In the genomic region with DNA sequence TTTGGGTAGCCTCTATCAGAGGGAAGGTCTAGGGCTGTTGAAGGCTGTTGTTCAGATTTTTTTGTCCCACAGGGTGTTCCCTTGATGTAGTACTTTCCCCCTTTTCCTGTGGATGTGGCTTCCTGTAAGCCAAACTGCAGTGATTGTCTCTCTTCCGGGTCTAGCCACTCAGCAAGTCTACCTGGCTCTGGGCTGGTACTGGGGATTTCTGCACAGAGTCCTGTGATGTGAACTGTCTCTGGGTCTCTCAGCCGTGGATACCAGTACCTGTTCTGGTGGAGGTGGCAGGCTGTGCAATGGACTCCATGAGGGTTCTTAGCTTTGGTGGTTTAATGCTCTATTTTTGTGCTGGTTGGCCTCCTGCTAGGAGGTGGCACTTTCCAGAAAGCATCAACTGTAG, we compare ENCODE assay signal across 30 cellular contexts. TPM values are rescaled to one million over a fixed set of nuclear protein-coding genes. Genes with fewer than 3 reads are reported as not detected.
DNase-seq lines count a peak whose midpoint lies in the region; ATAC-seq, FAIRE-seq and TF ChIP-seq lines count a peak whose summit lies in the region.
"Had no signal": no experiment of that assay in that cellular context is flagged by ENCODE, and none has a peak within 500 bp of the region (broad histone marks: within the 10 kb centered on the region; RNA-seq: fewer than 3 reads in every experiment).

No MANE protein-coding gene starts in this region.

- TF ChIP-seq POLR2A in H1 (IDR thresholded peaks at IDR 0.05; ENCODE audit: control extremely low read depth in 1 of 2, low read depth in 2 of 2, low read length in 2 of 2) = no peak

- H3K27ac Mint-ChIP-seq in activated naive CD4-positive, alpha-beta T cell treated with anti-CD3 and anti-CD28 coated beads, Interleukin-2, amount 10 ng/mL, durations not matched to agents 7 days and 5 days = peak overlapping the region; percentile 68
- peak overlapping the region; percentile 51 for H3K27ac Mint-ChIP-seq in activated CD8-positive, alpha-beta T cell treated with anti-CD3 and anti-CD28 coated beads, Interleukin-2, amount 10 ng/mL, durations not matched to agents 7 days and 5 days
- no peak overlapping the region for H3K27ac Mint-ChIP-seq in natural killer cell
- H3K27ac Mint-ChIP-seq: activated CD8-positive, alpha-beta memory T cell treated with anti-CD3 and anti-CD28 coated beads, Interleukin-2, amount 10 ng/mL, durations not matched to agents 7 days and 5 days; effector memory CD8-positive, alpha-beta T cell had no signal

- H3K14ac ChIP-seq in H1 (ENCODE audit: insufficient read length) = no peak overlapping the region

- H3K23me2 ChIP-seq in H1 (ENCODE audit: low read depth, low read length) = no peaks in the 10 kb centered on the region

- H3K4me3 Mint-ChIP-seq in activated naive CD4-positive, alpha-beta T cell treated with anti-CD3 and anti-CD28 coated beads, Interleukin-2, amount 10 ng/mL, durations not matched to agents 7 days and 5 days = no peak overlapping the region
- peak overlapping the region; percentile 26 for H3K4me3 Mint-ChIP-seq in activated CD8-positive, alpha-beta T cell treated with anti-CD3 and anti-CD28 coated beads, Interleukin-2, amount 10 ng/mL, durations not matched to agents 7 days and 5 days
- no peak overlapping the region for H3K4me3 Mint-ChIP-seq in natural killer cell
- H3K4me3 Mint-ChIP-seq: activated CD8-positive, alpha-beta memory T cell treated with anti-CD3 and anti-CD28 coated beads, Interleukin-2, amount 10 ng/mL, durations not matched to agents 7 days and 5 days; effector memory CD8-positive, alpha-beta T cell had no signal

- no peak overlapping the region for H3K23ac ChIP-seq in H1 (ENCODE audit: insufficient read length)

- no peak overlapping the region for H2AK5ac ChIP-seq in H1 (ENCODE audit: low read depth, low read length)

- no peak overlapping the region for H4K5ac ChIP-seq in H1 (ENCODE audit: insufficient read length, low read depth, low read length)

- 97% methylated on average over 2 of the region's 2 CpGs; no CpG with 5 or more reads in 1 of the 2 experiments for WGBS in H1 (ENCODE audit: extremely low coverage in 1 of 2, insufficient coverage in 1 of 2, insufficient read length in 1 of 2, insufficient replicate concordance in 2 of 2, low coverage in 1 of 2, low lambda C conversion rate in 2 of 2, missing lambda C conversion rate in 1 of 2), 2 experiments

- no peaks in the 10 kb centered on the region for H4K20me1 ChIP-seq in H1 (replicated peaks in 1 of 2; ENCODE audit: control insufficient read depth in 1 of 2, insufficient read depth in 2 of 2, low read length in 2 of 2)

- H4K91ac ChIP-seq in H1 (replicated peaks; ENCODE audit: insufficient read length, low read length) = no peak overlapping the region

- H2BK5ac ChIP-seq in H1 (ENCODE audit: low read depth, low read length) = no peak overlapping the region

- peak overlapping the region; percentile 9; the same call in 1 of the 2 replicates for H2AFZ ChIP-seq in H1 (ENCODE audit: low read length)

- no peaks in the 10 kb centered on the region for H3K4me1 ChIP-seq in H1 (replicated peaks in 1 of 4; ENCODE audit: control insufficient read depth in 3 of 4, insufficient read depth in 4 of 4, low read length in 3 of 4)
- H3K4me1 ChIP-seq: colonic mucosa, pancreas had no signal

- H3K79me2 ChIP-seq in H1 (ENCODE audit: control insufficient read depth in 1 of 2, insufficient read depth in 2 of 2, low read length in 2 of 2) = no peaks in the 10 kb centered on the region

- CTCF ChIA-PET in activated naive CD4-positive, alpha-beta T cell treated with anti-CD3 and anti-CD28 coated beads, Interleukin-2, amount 10 ng/mL, durations not matched to agents 7 days and 5 days (lab: Charles Lee) = interaction anchor here (2.2 kb wide), 1 partner anchor 26 kb away, joined by 6 read pairs; no protein-coding TSS in a partner anchor
- CTCF ChIA-PET in activated CD8-positive, alpha-beta T cell treated with anti-CD3 and anti-CD28 coated beads, Interleukin-2, amount 10 ng/mL, durations not matched to agents 7 days and 5 days (lab: Charles Lee) = interaction anchor here (1.1 to 2.5 kb wide), 4 partner anchors 9 to 27 kb away, joined by 3 to 16 read pairs (median 6); no protein-coding TSS in a partner anchor
- CTCF ChIA-PET in H1 (lab: Charles Lee; ENCODE audit: partially characterized antibody) = interaction anchor here (2.4 kb wide), 1 partner anchor 112 kb away, joined by 7 read pairs; no protein-coding TSS in a partner anchor

- H3K36me3 Mint-ChIP-seq in activated naive CD4-positive, alpha-beta T cell treated with anti-CD3 and anti-CD28 coated beads, Interleukin-2, amount 10 ng/mL, durations not matched to agents 7 days and 5 days = peaks cover 43% of the 10 kb centered on the region
- H3K36me3 Mint-ChIP-seq in activated CD8-positive, alpha-beta T cell treated with anti-CD3 and anti-CD28 coated beads, Interleukin-2, amount 10 ng/mL, durations not matched to agents 7 days and 5 days (ENCODE audit: low read depth) = peaks cover 49% of the 10 kb centered on the region
- H3K36me3 Mint-ChIP-seq in natural killer cell = peaks cover 7% of the 10 kb centered on the region

- no peak overlapping the region for H3K4ac ChIP-seq in H1 (replicated peaks; ENCODE audit: insufficient read length, low read depth, low read length)

- TF ChIP-seq CTCF in H1 (IDR thresholded peaks at IDR 0.05; ENCODE audit: control extremely low read depth in 1 of 3, insufficient read depth in 1 of 3, low read depth in 1 of 3, low read length in 3 of 3) (no peak), natural killer cell (IDR thresholded peaks at IDR 0.05) (no peak)

- TF ChIP-seq RAD21 in H1 (IDR thresholded peaks at IDR 0.05 in 1 of 2, conservative IDR thresholded peaks at IDR 0.05 in 1 of 2; ENCODE audit: low read depth in 2 of 2, low read length in 2 of 2) = no peak

- no peak for TF ChIP-seq EP300 in H1 (IDR thresholded peaks at IDR 0.05; ENCODE audit: borderline replicate concordance in 1 of 2, low read depth in 2 of 2, low read length in 2 of 2)

- peak; percentile 41 for DNase-seq in activated naive CD4-positive, alpha-beta T cell treated with anti-CD3 and anti-CD28 coated beads, Interleukin-2, amount 10 ng/mL, durations not matched to agents 7 days and 5 days
- DNase-seq in activated naive CD4-positive, alpha-beta T cell treated with anti-CD3 and anti-CD28 coated beads, Interleukin-2, amount 50 U/mL, for 16 hours = no peak
- no peak for DNase-seq in activated CD8-positive, alpha-beta T cell treated with anti-CD3 and anti-CD28 coated beads, Interleukin-2, amount 10 ng/mL, durations not matched to agents 7 days and 5 days
- DNase-seq in H1 (ENCODE audit: low read depth in 1 of 2, low spot score in 2 of 2) = no peak
- no peak for DNase-seq in ecto neural progenitor cell (ENCODE audit: low spot score)
- DNase-seq in natural killer cell = no peak
- DNase-seq: activated CD8-positive, alpha-beta memory T cell treated with anti-CD3 and anti-CD28 coated beads, Interleukin-2, amount 10 ng/mL, durations not matched to agents 7 days and 5 days; activated effector memory CD4-positive, alpha-beta T cell treated with Interleukin-2 at 50 U/mL for 16 hours; C1 segment of cervical spinal cord; colonic mucosa; effector memory CD8-positive, alpha-beta T cell; EL; foreskin melanocyte; heart right ventricle; KBM-7; MG63; NCI-H1105 treated with DMSO at 0.1 percent for 48 hours; NCI-H2029 treated with DMSO at 0.1 percent for 48 hours; NCI-H226; pancreas; retina; trophoblast cell had no signal

- no peaks in the 10 kb centered on the region for H3K79me1 ChIP-seq in H1 (ENCODE audit: low read depth, low read length)

- no peak overlapping the region for H3K4me2 ChIP-seq in H1 (ENCODE audit: insufficient read depth in 1 of 2, low read depth in 2 of 2, low read length in 2 of 2)

- H2BK12ac ChIP-seq in H1 (ENCODE audit: low read depth, low read length) = no peak overlapping the region

- no peaks in the 10 kb centered on the region for H3K27me3 Mint-ChIP-seq in activated naive CD4-positive, alpha-beta T cell treated with anti-CD3 and anti-CD28 coated beads, Interleukin-2, amount 10 ng/mL, durations not matched to agents 7 days and 5 days
- no peaks in the 10 kb centered on the region for H3K27me3 Mint-ChIP-seq in activated CD8-positive, alpha-beta T cell treated with anti-CD3 and anti-CD28 coated beads, Interleukin-2, amount 10 ng/mL, durations not matched to agents 7 days and 5 days (ENCODE audit: low read depth)
- H3K27me3 Mint-ChIP-seq in natural killer cell (ENCODE audit: low read depth in 2 of 2) = peaks cover 15 to 17% of the 10 kb centered on the region in 2 donors
- H3K27me3 Mint-ChIP-seq: effector memory CD8-positive, alpha-beta T cell had no signal

- no peak overlapping the region for H3K27ac ChIP-seq in H1 (ENCODE audit: low read depth, low read length)
- H3K27ac ChIP-seq: colonic mucosa, pancreas, skin epidermis had no signal

- intact Hi-C loops in natural killer cell (cut with micrococcal nuclease) = no loop called here

- H3K9ac ChIP-seq in H1 (replicated peaks in 1 of 4; ENCODE audit: extremely low read depth in 1 of 4, low read depth in 3 of 4, low read length in 3 of 4) = no peak overlapping the region

- no peaks in the 10 kb centered on the region for H3K9me3 ChIP-seq in H1 (ENCODE audit: insufficient read depth in 2 of 2, low read depth in 1 of 2, low read length in 1 of 2)
- H3K9me3 ChIP-seq: colonic mucosa, pancreas had no signal

- no peaks in the 10 kb centered on the region for H3K36me3 ChIP-seq in H1 (ENCODE audit: control insufficient read depth in 2 of 4, insufficient read depth in 4 of 4, low read length in 3 of 4)
- H3K36me3 ChIP-seq: colonic mucosa, heart right ventricle, MG63, pancreas had no signal

- H4K8ac ChIP-seq in H1 (ENCODE audit: extremely low read depth, insufficient read depth, low read length) = no peak overlapping the region

- H2BK120ac ChIP-seq in H1 (replicated peaks; ENCODE audit: low read depth, low read length) = no peak overlapping the region

- H3K9me3 Mint-ChIP-seq in activated naive CD4-positive, alpha-beta T cell treated with anti-CD3 and anti-CD28 coated beads, Interleukin-2, amount 10 ng/mL, durations not matched to agents 7 days and 5 days = peaks cover 34% of the 10 kb centered on the region
- peaks cover 20% of the 10 kb centered on the region for H3K9me3 Mint-ChIP-seq in activated CD8-positive, alpha-beta T cell treated with anti-CD3 and anti-CD28 coated beads, Interleukin-2, amount 10 ng/mL, durations not matched to agents 7 days and 5 days (ENCODE audit: insufficient read depth)
- peaks cover 0 to 6% of the 10 kb centered on the region in 2 donors for H3K9me3 Mint-ChIP-seq in natural killer cell

- H3K56ac ChIP-seq in H1 (replicated peaks; ENCODE audit: insufficient read length, low read depth, low read length) = no peak overlapping the region

- H3K27me3 ChIP-seq in H1 (replicated peaks in 1 of 4; ENCODE audit: control insufficient read depth in 3 of 4, extremely low read depth in 1 of 4, insufficient read depth in 3 of 4, low read length in 3 of 4) = no peaks in the 10 kb centered on the region; a peak in 1 of 7 replicates
- H3K27me3 ChIP-seq: colonic mucosa, pancreas had no signal

- peaks cover 73% of the 10 kb centered on the region for H3K4me1 Mint-ChIP-seq in activated naive CD4-positive, alpha-beta T cell treated with anti-CD3 and anti-CD28 coated beads, Interleukin-2, amount 10 ng/mL, durations not matched to agents 7 days and 5 days
- H3K4me1 Mint-ChIP-seq in activated CD8-positive, alpha-beta T cell treated with anti-CD3 and anti-CD28 coated beads, Interleukin-2, amount 10 ng/mL, durations not matched to agents 7 days and 5 days (ENCODE audit: low read depth) = peaks cover 71% of the 10 kb centered on the region
- H3K4me1 Mint-ChIP-seq in natural killer cell = no peaks in the 10 kb centered on the region

- H3K4me3 ChIP-seq in H1 (ENCODE audit: extremely low read depth in 1 of 4, insufficient read depth in 2 of 4, low read depth in 3 of 4, low read length in 4 of 4) = no peak overlapping the region
- H3K4me3 ChIP-seq: colonic mucosa, GM12878, heart right ventricle, lung, MG63, pancreas, skin epidermis had no signal

- no peak overlapping the region for H3K18ac ChIP-seq in H1 (ENCODE audit: extremely low read depth, low read length)

- FAIRE-seq in H1 (lab: Jason Lieb, UNC) = no peak
- FAIRE-seq: GM12878, pancreas, RCC 7860 had no signal

- peak; percentile 19 for ATAC-seq in activated CD8-positive, alpha-beta T cell treated with anti-CD3 and anti-CD28 coated beads, Interleukin-2, amount 10 ng/mL, durations not matched to agents 7 days and 5 days
- ATAC-seq in GM21619 (IDR thresholded peaks at IDR 0.05; ENCODE audit: unreplicated experiment) (no peak), natural killer cell (no peak)
- ATAC-seq: activated CD4-positive, CD25-positive, alpha-beta regulatory T cell treated with anti-CD3 and anti-CD28 coated beads, Interleukin-2, amount 50 U/mL, for 24 hours; activated CD8-positive, alpha-beta memory T cell treated with anti-CD3 and anti-CD28 coated beads, Interleukin-2, amount 10 ng/mL, durations not matched to agents 7 days and 5 days; effector memory CD8-positive, alpha-beta T cell; esophagus mucosa; GM12878; heart right ventricle; pancreas had no signal

- H2BK15ac ChIP-seq in H1 (ENCODE audit: low read length) = no peak overlapping the region

- POLR2A ChIA-PET in activated CD8-positive, alpha-beta T cell treated with anti-CD3 and anti-CD28 coated beads, Interleukin-2, amount 10 ng/mL, durations not matched to agents 7 days and 5 days (lab: Charles Lee) = interaction anchor here (1.2 to 1.5 kb wide), 2 partner anchors 9 to 24 kb away, joined by 3 read pairs; no protein-coding TSS in a partner anchor
- POLR2A ChIA-PET in H1 (lab: Charles Lee; ENCODE audit: partially characterized antibody) = no interaction called here

- H2BK20ac ChIP-seq in H1 (ENCODE audit: low read length) = no peak overlapping the region

RNA-seq across cellular contexts. Expression of gene CCR7, which starts 23.3 kb away (rescaled TPM):
- 100 to 1,000 TPM; 171 to 173 TPM for total RNA-seq in activated CD8-positive, alpha-beta T cell treated with anti-CD3 and anti-CD28 coated beads, Interleukin-2, amount 10 ng/mL, durations not matched to agents 7 days and 5 days
- 0.17 TPM in 1 of 2 replicates, not detected in the other for total RNA-seq in H1 (2021; fragmentation: NEBNext Ultra II Directional; extraction: Animal tissue kit (Norgen Biotek cat#: 25700))
- 0.12 and 0.28 TPM in 2 replicates for polyA plus RNA-seq in H1 (2011; rRNA removed)
- 0.16 TPM for polyA plus RNA-seq in H1 (2011; cell fraction: cytosol; rRNA removed)
- polyA plus RNA-seq in H1 (2011; cell fraction: nucleus; rRNA removed) = 0.27 TPM
- 0.11 to 0.33 TPM in 2 of 4 replicates, not detected in the others for polyA plus RNA-seq in H1 (2012, experiment 1 of 2)
- 0.14 TPM for polyA plus RNA-seq in H1 (2012, experiment 2 of 2)
- 0.30 TPM for polyA plus RNA-seq in H1 (2013, experiment 1 of 2)
- 0.24 TPM for polyA plus RNA-seq in H1 (2013, experiment 2 of 2)
- polyA minus RNA-seq in H1 (2011; rRNA and poly(A)+ RNA removed) = not detected in 2 replicates
- polyA minus RNA-seq in H1 (2011; cell fraction: cytosol; rRNA and poly(A)+ RNA removed) = not detected
- not detected for polyA minus RNA-seq in H1 (2011; cell fraction: nucleus; rRNA and poly(A)+ RNA removed)
- 1 to 10 TPM; 3.2 to 8.0 (median 6.6) TPM for total RNA-seq in natural killer cell
- polyA plus RNA-seq: neural cell had no signal

RNA-seq across cellular contexts. Expression of gene SMARCE1, which starts 59.1 kb away (rescaled TPM):
- total RNA-seq in activated CD8-positive, alpha-beta T cell treated with anti-CD3 and anti-CD28 coated beads, Interleukin-2, amount 10 ng/mL, durations not matched to agents 7 days and 5 days = 100 to 1,000 TPM; 104 to 110 TPM
- total RNA-seq in H1 (2021; fragmentation: NEBNext Ultra II Directional; extraction: Animal tissue kit (Norgen Biotek cat#: 25700)) = 131 and 142 TPM in 2 replicates
- 20.2 and 30.7 TPM in 2 replicates for polyA plus RNA-seq in H1 (2011; rRNA removed)
- polyA plus RNA-seq in H1 (2011; cell fraction: cytosol; rRNA removed) = 50.9 TPM
- polyA plus RNA-seq in H1 (2011; cell fraction: nucleus; rRNA removed) = 21.9 TPM
- 115 to 150 TPM (median 137 TPM) in 4 replicates for polyA plus RNA-seq in H1 (2012, experiment 1 of 2)
- polyA plus RNA-seq in H1 (2012, experiment 2 of 2) = 13.7 TPM
- polyA plus RNA-seq in H1 (2013, experiment 1 of 2) = 98.1 TPM
- polyA plus RNA-seq in H1 (2013, experiment 2 of 2) = 101 TPM
- 32.3 and 46.0 TPM in 2 replicates for polyA minus RNA-seq in H1 (2011; rRNA and poly(A)+ RNA removed)
- 32.1 TPM for polyA minus RNA-seq in H1 (2011; cell fraction: cytosol; rRNA and poly(A)+ RNA removed)
- 83.3 TPM for polyA minus RNA-seq in H1 (2011; cell fraction: nucleus; rRNA and poly(A)+ RNA removed)
- total RNA-seq in natural killer cell = 100 to 1,000 TPM in 2 of 3 donors, 10 to 100 TPM in 1; 87.8 to 102 (median 101) TPM

Comparison
In these comparisons a context has a peak if more than half of its experiments do, and no peak if none do; other contexts are left out.
1. H3K27ac Mint-ChIP-seq: peak in activated naive CD4-positive, alpha-beta T cell treated with anti-CD3 and anti-CD28 coated beads, Interleukin-2, amount 10 ng/mL, durations not matched to agents 7 days and 5 days (single experiment) and activated CD8-positive, alpha-beta T cell treated with anti-CD3 and anti-CD28 coated beads, Interleukin-2, amount 10 ng/mL, durations not matched to agents 7 days and 5 days (single experiment); none in natural killer cell (0 of 2).
2. RNA of gene CCR7, which starts 23.3 kb away (total RNA-seq): 171 to 173 TPM in activated CD8-positive, alpha-beta T cell treated with anti-CD3 and anti-CD28 coated beads, Interleukin-2, amount 10 ng/mL, durations not matched to agents 7 days and 5 days; 3.2 to 8.0 TPM in natural killer cell and 0.17 TPM in H1; every median in the first group is over 10 times any median in the second.